8 cellular contexts compared by ENCODE assay signal in the genomic region with DNA sequence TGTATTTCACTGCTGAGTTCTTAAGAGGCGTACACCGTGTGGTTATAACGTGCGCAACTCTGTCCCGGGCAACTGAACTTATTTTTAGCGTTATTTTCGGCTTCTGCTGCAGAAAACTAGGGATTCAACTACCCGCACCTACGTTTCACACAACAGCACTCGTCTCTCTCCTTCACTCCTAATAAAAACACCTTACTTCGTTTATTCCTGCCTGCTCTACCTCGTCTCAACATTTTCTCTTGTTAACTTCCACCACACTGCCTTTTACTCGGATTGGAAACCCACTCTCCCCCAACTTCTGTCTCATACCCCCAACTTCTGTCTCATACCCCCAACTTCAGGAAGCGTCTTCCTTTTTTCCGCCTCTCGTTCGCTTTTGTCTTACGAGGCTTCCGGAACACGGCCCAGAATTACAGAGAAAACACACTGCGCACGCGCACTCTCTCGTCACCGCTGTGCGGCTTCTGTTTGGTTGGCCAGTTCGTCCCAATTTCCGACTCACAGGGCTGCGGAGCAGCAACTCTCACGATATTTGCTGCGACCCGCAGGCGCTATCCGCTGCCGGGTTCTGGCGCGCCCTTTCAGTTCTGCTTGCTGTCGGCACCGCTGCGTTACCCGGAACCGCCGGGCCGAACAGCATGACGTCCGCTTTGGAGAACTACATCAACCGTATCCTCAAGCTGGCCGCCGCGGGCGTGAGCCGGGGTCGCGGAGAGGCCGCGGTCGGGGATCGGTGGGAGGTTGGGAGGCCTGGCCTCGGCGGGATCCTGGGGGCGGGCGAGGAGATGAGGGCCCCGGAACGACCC. TPM values are rescaled to one million over a fixed set of nuclear protein-coding genes. Genes with fewer than 3 reads are reported as not detected.
DNase-seq lines count a peak whose midpoint lies in the region; ATAC-seq and TF ChIP-seq lines count a peak whose summit lies in the region.

A gene (plus strand): TSS at position 579 of the 806 bp plus-strand sequence. CDS start 60 bp downstream, at position 639.

- H3K27ac ChIP-seq in suprapubic skin, result peak within 1 kb of the TSS; percentile 94

- peak; percentile 30 to 90 for TF ChIP-seq POLR2A in suprapubic skin (IDR thresholded peaks at IDR 0.05)

- TF ChIP-seq EP300 in suprapubic skin (IDR thresholded peaks at IDR 0.05), result no peak

- H3K4me3 ChIP-seq in GM08714 (ENCODE audit: low read length), result peak within 1 kb of the TSS; percentile 97
- peak within 1 kb of the TSS; percentile 92 for H3K4me3 ChIP-seq in suprapubic skin

- H3K4me1 ChIP-seq in suprapubic skin, result peaks cover 29% of the 10 kb centered on the region

- H3K9me3 Mint-ChIP-seq in activated naive CD4-positive, alpha-beta T cell treated with anti-CD3 and anti-CD28 coated beads, Interleukin-2, amount 50 U/mL, for 72 hours, result no peaks in the 10 kb centered on the region

- ATAC-seq in HG02610 (IDR thresholded peaks at IDR 0.05; ENCODE audit: unreplicated experiment), result peak; percentile 99
- peak; percentile 99 for ATAC-seq in activated naive CD4-positive, alpha-beta T cell treated with anti-CD3 and anti-CD28 coated beads, Interleukin-2, amount 50 U/mL, for 72 hours

- peaks cover 28 to 34% of the 10 kb centered on the region in 2 donors for H3K36me3 Mint-ChIP-seq in activated naive CD4-positive, alpha-beta T cell treated with anti-CD3 and anti-CD28 coated beads, Interleukin-2, amount 50 U/mL, for 72 hours

- no peaks in the 10 kb centered on the region for H3K27me3 ChIP-seq in suprapubic skin

- H3K36me3 ChIP-seq in suprapubic skin, result peaks cover 10% of the 10 kb centered on the region

- no peak for TF ChIP-seq CTCF in suprapubic skin (IDR thresholded peaks at IDR 0.05)

- peak within 1 kb of the TSS; percentile 97 to 100 for H3K27ac Mint-ChIP-seq in activated naive CD4-positive, alpha-beta T cell treated with anti-CD3 and anti-CD28 coated beads, Interleukin-2, amount 50 U/mL, for 72 hours

- no peaks in the 10 kb centered on the region for H3K9me3 ChIP-seq in suprapubic skin

- DNase-seq in NCI-H1092 treated with DMSO at 0.1 percent for 48 hours (lab: John Stamatoyannopoulos, UW) (peak; percentile 99), SKM-1 (lab: John Stamatoyannopoulos, UW; ENCODE audit: unreplicated experiment) (peak; percentile 93), globus pallidus (ENCODE audit: low spot score) (peak; percentile 96), nucleus accumbens (lab: John Stamatoyannopoulos, UW) (peak; percentile 54 to 97 (median 92)), suprapubic skin (ENCODE audit: low spot score in 2 of 2) (peak; percentile 98)
- DNase-seq in activated naive CD4-positive, alpha-beta T cell treated with anti-CD3 and anti-CD28 coated beads, Interleukin-2, amount 50 U/mL, for 72 hours (ENCODE audit: low spot score in 2 of 2), result peak; percentile 90 to 98

- under 1% methylated on average over 43 of the region's 64 CpGs for WGBS in suprapubic skin

RNA-seq across cellular contexts. Expression of the gene that starts here (rescaled TPM):
- 10 to 100 TPM; 41.7 to 57.0 TPM for total RNA-seq in activated naive CD4-positive, alpha-beta T cell treated with anti-CD3 and anti-CD28 coated beads, Interleukin-2, amount 50 U/mL, for 72 hours
- total RNA-seq in suprapubic skin, result 10 to 100 TPM; 19.4 to 41.7 (median 26.0) TPM

Comparison
In these comparisons a context has a peak if more than half of its experiments do, and no peak if none do; other contexts are left out.
1. Peak in every context shown above with its lines: DNase-seq, ATAC-seq, H3K4me3 ChIP-seq and H3K27ac ChIP-seq.